8 cellular contexts compared by ENCODE assay signal in genomic region chr6:43608310-43608763, GRCh38. TPM values are rescaled to one million over a fixed set of nuclear protein-coding genes. Genes with fewer than 3 reads are reported as not detected.
DNase-seq lines count a peak whose midpoint lies in the region; ATAC-seq and TF ChIP-seq lines count a peak whose summit lies in the region.

No MANE protein-coding gene starts in this region.

- H3K4me3 Mint-ChIP-seq in GM23338 (no peak overlapping the region), activated B cell treated with CpG ODN at 0.5 μM for 24 hours (no peak overlapping the region), chondrocyte (ENCODE audit: unreplicated experiment) (no peak overlapping the region)

- CTCF ChIA-PET in activated B cell treated with CpG ODN at 0.5 μM for 24 hours (lab: Charles Lee): interaction anchor here (0.8 to 2.5 kb wide), 13 partner anchors 12 to 470 kb away, joined by 3 to 22 read pairs (median 4); partner anchors contain the start of gene GTPBP2

- no peaks in the 10 kb centered on the region for H3K4me1 ChIP-seq in GM23338 (ENCODE audit: insufficient read depth)

- no peak overlapping the region for H3K4me2 ChIP-seq in GM23338

- no peak overlapping the region for H3K27ac ChIP-seq in GM23338 (ENCODE audit: low read depth)

- ATAC-seq in GM23338 (peak; percentile 95), activated B cell treated with CpG ODN at 0.5 μM for 24 hours (ENCODE audit: low read depth) (peak; percentile 50), left lobe of liver (peak; percentile 89), HG03457 (IDR thresholded peaks at IDR 0.05; ENCODE audit: unreplicated experiment) (no peak)

- no peaks in the 10 kb centered on the region for H3K4me1 Mint-ChIP-seq in GM23338
- peaks cover 14% of the 10 kb centered on the region for H3K4me1 Mint-ChIP-seq in activated B cell treated with CpG ODN at 0.5 μM for 24 hours
- peaks cover 15% of the 10 kb centered on the region for H3K4me1 Mint-ChIP-seq in chondrocyte (ENCODE audit: low read depth)

- no peaks in the 10 kb centered on the region; the same call in 1 of the 2 replicates for H4K20me1 ChIP-seq in GM23338 (replicated peaks; ENCODE audit: insufficient read depth)

- DNase-seq in AG09309 (ENCODE audit: low read depth): no peak
- peak; percentile 92 for DNase-seq in GM23338 (ENCODE audit: low spot score)
- DNase-seq in NCI-H345 (lab: John Stamatoyannopoulos, UW): peak; percentile 52
- peak; percentile 30 for DNase-seq in activated B cell treated with CpG ODN at 0.5 μM for 24 hours
- DNase-seq in chondrocyte (ENCODE audit: low spot score): peak; percentile 33
- no peak for DNase-seq in left lobe of liver (ENCODE audit: low spot score)
- DNase-seq in stimulated activated CD4-positive, alpha-beta T cell treated with anti-CD3 and anti-CD28 coated beads, TNF-alpha, amount 100 ng/mL, for 4 hours (ENCODE audit: low read depth in 3 of 3): peak; percentile 17 to 37 (median 28)

- H2AFZ ChIP-seq in GM23338: no peak overlapping the region

- no peaks in the 10 kb centered on the region for H3K79me2 ChIP-seq in GM23338 (replicated peaks; ENCODE audit: insufficient read depth)

- no peaks in the 10 kb centered on the region for H3F3A ChIP-seq in GM23338 (replicated peaks; ENCODE audit: low read depth)

- no peaks in the 10 kb centered on the region for H3K27me3 ChIP-seq in GM23338 (ENCODE audit: insufficient read depth)

- H3K36me3 Mint-ChIP-seq in GM23338 (ENCODE audit: low read depth) (peaks cover 12% of the 10 kb centered on the region; the same call in 1 of the 3 replicates), activated B cell treated with CpG ODN at 0.5 μM for 24 hours (ENCODE audit: low read depth) (peaks cover 68% of the 10 kb centered on the region), chondrocyte (ENCODE audit: low read depth) (peaks cover 12% of the 10 kb centered on the region)

- no peak overlapping the region for H3K27ac Mint-ChIP-seq in GM23338
- H3K27ac Mint-ChIP-seq in activated B cell treated with CpG ODN at 0.5 μM for 24 hours: peak overlapping the region; percentile 47
- peak overlapping the region; percentile 58 for H3K27ac Mint-ChIP-seq in chondrocyte (ENCODE audit: unreplicated experiment)

- peaks cover 8% of the 10 kb centered on the region; the same call in 1 of the 2 replicates for H3K36me3 ChIP-seq in GM23338 (ENCODE audit: insufficient read depth)

- peaks cover 2% of the 10 kb centered on the region for H3K27me3 Mint-ChIP-seq in GM23338 (ENCODE audit: insufficient read depth, low read depth, poor library complexity)
- H3K27me3 Mint-ChIP-seq in activated B cell treated with CpG ODN at 0.5 μM for 24 hours: no peaks in the 10 kb centered on the region
- H3K27me3 Mint-ChIP-seq in chondrocyte (ENCODE audit: low read depth): no peaks in the 10 kb centered on the region

- POLR2A ChIA-PET in activated B cell treated with CpG ODN at 0.5 μM for 24 hours (lab: Charles Lee): interaction anchor here (1.2 to 1.7 kb wide), 2 partner anchors 21 to 471 kb away, joined by 3 to 6 read pairs; partner anchors contain the start of gene GTPBP2

- H3K9me3 Mint-ChIP-seq in GM23338 (no peaks in the 10 kb centered on the region; the same call in 2 of the 3 replicates), activated B cell treated with CpG ODN at 0.5 μM for 24 hours (no peaks in the 10 kb centered on the region), chondrocyte (ENCODE audit: low read depth) (no peaks in the 10 kb centered on the region)

- no peak overlapping the region for H3K4me3 ChIP-seq in AG09309 (ENCODE audit: control insufficient read depth, low read depth, low read length)
- H3K4me3 ChIP-seq in GM23338: no peak overlapping the region

- TF ChIP-seq CTCF in AG09309 (IDR thresholded peaks at IDR 0.05; ENCODE audit: control insufficient read depth, insufficient read depth, low read depth, low read length, missing control alignments): peak; percentile 86
- peak; percentile 85 to 88 for TF ChIP-seq CTCF in GM23338 (conservative IDR thresholded peaks at IDR 0.05; ENCODE audit: low read depth in 2 of 2)
- TF ChIP-seq CTCF in activated B cell treated with CpG ODN at 0.5 μM for 24 hours (IDR thresholded peaks at IDR 0.05): peak; percentile 88
- TF ChIP-seq CTCF in chondrocyte (IDR thresholded peaks at IDR 0.05): peak; percentile 92

- intact Hi-C loops in activated B cell treated with CpG ODN at 0.5 μM for 24 hours (cut with micrococcal nuclease): loop anchor here (1.0 to 2.0 kb wide), 6 partner anchors 20 to 471 kb away; partner anchors contain the start of genes GTPBP2 and RSPH9

- H3K9me2 ChIP-seq in GM23338 (ENCODE audit: insufficient read depth): no peaks in the 10 kb centered on the region

TF ChIP-seq in GM23338, 12 proteins besides CTCF, POLR2A, EP300 and RAD21 (continues in another document):
- TF ChIP-seq ZNF331 (CRISPR knock-in tag; IDR thresholded peaks at IDR 0.05; ENCODE audit: low read depth): no peak
- TF ChIP-seq, protein P1, sequence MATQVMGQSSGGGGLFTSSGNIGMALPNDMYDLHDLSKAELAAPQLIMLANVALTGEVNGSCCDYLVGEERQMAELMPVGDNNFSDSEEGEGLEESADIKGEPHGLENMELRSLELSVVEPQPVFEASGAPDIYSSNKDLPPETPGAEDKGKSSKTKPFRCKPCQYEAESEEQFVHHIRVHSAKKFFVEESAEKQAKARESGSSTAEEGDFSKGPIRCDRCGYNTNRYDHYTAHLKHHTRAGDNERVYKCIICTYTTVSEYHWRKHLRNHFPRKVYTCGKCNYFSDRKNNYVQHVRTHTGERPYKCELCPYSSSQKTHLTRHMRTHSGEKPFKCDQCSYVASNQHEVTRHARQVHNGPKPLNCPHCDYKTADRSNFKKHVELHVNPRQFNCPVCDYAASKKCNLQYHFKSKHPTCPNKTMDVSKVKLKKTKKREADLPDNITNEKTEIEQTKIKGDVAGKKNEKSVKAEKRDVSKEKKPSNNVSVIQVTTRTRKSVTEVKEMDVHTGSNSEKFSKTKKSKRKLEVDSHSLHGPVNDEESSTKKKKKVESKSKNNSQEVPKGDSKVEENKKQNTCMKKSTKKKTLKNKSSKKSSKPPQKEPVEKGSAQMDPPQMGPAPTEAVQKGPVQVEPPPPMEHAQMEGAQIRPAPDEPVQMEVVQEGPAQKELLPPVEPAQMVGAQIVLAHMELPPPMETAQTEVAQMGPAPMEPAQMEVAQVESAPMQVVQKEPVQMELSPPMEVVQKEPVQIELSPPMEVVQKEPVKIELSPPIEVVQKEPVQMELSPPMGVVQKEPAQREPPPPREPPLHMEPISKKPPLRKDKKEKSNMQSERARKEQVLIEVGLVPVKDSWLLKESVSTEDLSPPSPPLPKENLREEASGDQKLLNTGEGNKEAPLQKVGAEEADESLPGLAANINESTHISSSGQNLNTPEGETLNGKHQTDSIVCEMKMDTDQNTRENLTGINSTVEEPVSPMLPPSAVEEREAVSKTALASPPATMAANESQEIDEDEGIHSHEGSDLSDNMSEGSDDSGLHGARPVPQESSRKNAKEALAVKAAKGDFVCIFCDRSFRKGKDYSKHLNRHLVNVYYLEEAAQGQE (IDR thresholded peaks at IDR 0.05; ENCODE audit: unreplicated experiment): no peak
- TF ChIP-seq EZH2phosphoT487 (IDR thresholded peaks at IDR 0.05; ENCODE audit: unreplicated experiment): no peak
- no peak for TF ChIP-seq STAT1 (IDR thresholded peaks at IDR 0.05; ENCODE audit: unreplicated experiment)
- no peak for TF ChIP-seq POLR2AphosphoS5 (IDR thresholded peaks at IDR 0.05; ENCODE audit: low read depth)
- no peak for TF ChIP-seq NANOG (IDR thresholded peaks at IDR 0.05; ENCODE audit: borderline replicate concordance)
- no peak for TF ChIP-seq JUNB (IDR thresholded peaks at IDR 0.05; ENCODE audit: unreplicated experiment)
- no peak for TF ChIP-seq EZH2 (IDR thresholded peaks at IDR 0.05; ENCODE audit: low read depth, unreplicated experiment)
- no peak for TF ChIP-seq ZNF114 (CRISPR knock-in tag; IDR thresholded peaks at IDR 0.05)
- TF ChIP-seq, protein P2, sequence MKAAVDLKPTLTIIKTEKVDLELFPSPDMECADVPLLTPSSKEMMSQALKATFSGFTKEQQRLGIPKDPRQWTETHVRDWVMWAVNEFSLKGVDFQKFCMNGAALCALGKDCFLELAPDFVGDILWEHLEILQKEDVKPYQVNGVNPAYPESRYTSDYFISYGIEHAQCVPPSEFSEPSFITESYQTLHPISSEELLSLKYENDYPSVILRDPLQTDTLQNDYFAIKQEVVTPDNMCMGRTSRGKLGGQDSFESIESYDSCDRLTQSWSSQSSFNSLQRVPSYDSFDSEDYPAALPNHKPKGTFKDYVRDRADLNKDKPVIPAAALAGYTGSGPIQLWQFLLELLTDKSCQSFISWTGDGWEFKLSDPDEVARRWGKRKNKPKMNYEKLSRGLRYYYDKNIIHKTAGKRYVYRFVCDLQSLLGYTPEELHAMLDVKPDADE (IDR thresholded peaks at IDR 0.05): no peak

RNA-seq across cellular contexts. Expression of gene GTPBP2, which starts 20.7 kb away (rescaled TPM):
- total RNA-seq in GM23338 (2014; rRNA removed; shearing (Covaris generic)): 46.4 and 55.9 TPM in 2 replicates
- 14.9 and 17.5 TPM in 2 replicates for polyA plus RNA-seq in GM23338 (2016; fragmentation: Nextera tagmentation; extraction: Ambion mirVana)
- total RNA-seq in activated B cell treated with CpG ODN at 0.5 μM for 24 hours: 75.7 and 81.4 TPM in 2 replicates
- total RNA-seq in chondrocyte: 49.5 to 131 TPM (median 126 TPM) in 3 replicates
- 13.7 TPM for total RNA-seq in left lobe of liver

RNA-seq across cellular contexts. Expression of gene MAD2L1BP, which starts 27.3 kb away (rescaled TPM):
- total RNA-seq in GM23338 (2014; rRNA removed; shearing (Covaris generic)): 39.6 and 51.7 TPM in 2 replicates
- 26.6 and 27.2 TPM in 2 replicates for polyA plus RNA-seq in GM23338 (2016; fragmentation: Nextera tagmentation; extraction: Ambion mirVana)
- total RNA-seq in activated B cell treated with CpG ODN at 0.5 μM for 24 hours (40.1 and 40.5 TPM in 2 replicates), chondrocyte (14.3 to 24.9 TPM (median 22.8 TPM) in 3 replicates), left lobe of liver (9.8 TPM)

RNA-seq across cellular contexts. Expression of gene POLH, which starts 32.4 kb away (rescaled TPM):
- 7.9 and 9.4 TPM in 2 replicates for total RNA-seq in GM23338 (2014; rRNA removed; shearing (Covaris generic))
- 4.2 and 5.8 TPM in 2 replicates for polyA plus RNA-seq in GM23338 (2016; fragmentation: Nextera tagmentation; extraction: Ambion mirVana)
- 23.3 and 26.5 TPM in 2 replicates for total RNA-seq in activated B cell treated with CpG ODN at 0.5 μM for 24 hours
- total RNA-seq in chondrocyte: 21.2 to 28.4 TPM (median 25.8 TPM) in 3 replicates
- total RNA-seq in left lobe of liver: 7.2 TPM

RNA-seq across cellular contexts. Expression of gene XPO5, which starts 32.5 kb away (rescaled TPM):
- 77.4 and 95.2 TPM in 2 replicates for total RNA-seq in GM23338 (2014; rRNA removed; shearing (Covaris generic))
- polyA plus RNA-seq in GM23338 (2016; fragmentation: Nextera tagmentation; extraction: Ambion mirVana): 28.4 and 28.5 TPM in 2 replicates
- total RNA-seq in activated B cell treated with CpG ODN at 0.5 μM for 24 hours (54.4 and 59.4 TPM in 2 replicates), chondrocyte (32.4 to 42.7 TPM (median 38.7 TPM) in 3 replicates), left lobe of liver (14.6 TPM)

RNA-seq across cellular contexts. Expression of gene RSPH9, which starts 36.5 kb away (rescaled TPM):
- 0.10 TPM in 1 of 2 replicates, not detected in the other for total RNA-seq in GM23338 (2014; rRNA removed; shearing (Covaris generic))
- 0.38 and 0.39 TPM in 2 replicates for polyA plus RNA-seq in GM23338 (2016; fragmentation: Nextera tagmentation; extraction: Ambion mirVana)
- total RNA-seq in activated B cell treated with CpG ODN at 0.5 μM for 24 hours (0.17 TPM in 1 of 2 replicates, not detected in the other), chondrocyte (0.22 to 0.38 TPM (median 0.22 TPM) in 3 replicates), left lobe of liver (not detected)

Comparison
In these comparisons a context has a peak if more than half of its experiments do, and no peak if none do; other contexts are left out.
1. DNase-seq: peak in GM23338 (single experiment), NCI-H345 (single experiment), activated B cell treated with CpG ODN at 0.5 μM for 24 hours (single experiment), chondrocyte (single experiment) and stimulated activated CD4-positive, alpha-beta T cell treated with anti-CD3 and anti-CD28 coated beads, TNF-alpha, amount 100 ng/mL, for 4 hours (3 of 3); none in AG09309 (single experiment) and left lobe of liver (single experiment).
2. Peak in every context shown above with its lines, with median percentiles within 50 percentile points of each other: CTCF ChIP-seq.